In the genomic region with DNA sequence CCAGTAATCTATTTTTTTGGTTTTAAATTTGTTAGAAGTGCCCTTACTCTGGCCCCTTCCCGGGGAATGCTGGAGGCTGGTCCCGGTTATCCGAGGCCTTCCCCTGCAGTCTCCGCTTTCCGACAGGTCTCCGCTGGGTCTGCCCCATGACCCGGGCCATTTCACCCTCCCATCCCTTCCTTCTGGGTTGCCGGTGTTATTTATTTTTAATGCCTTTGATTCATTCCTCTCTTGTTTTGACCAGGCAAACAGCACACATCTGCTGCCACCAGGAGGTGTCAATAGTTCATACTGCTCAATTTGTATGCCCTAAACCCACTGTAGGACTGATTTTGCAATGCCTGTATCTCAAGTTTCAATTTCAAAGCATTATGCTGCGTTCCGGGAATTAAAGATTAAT, we compare ENCODE assay signal across 10 cellular contexts.
DNase-seq lines count a peak whose midpoint lies in the region; ATAC-seq and TF ChIP-seq lines count a peak whose summit lies in the region.
"Had no signal": no experiment of that assay in that cellular context is flagged by ENCODE, and none has a peak within 500 bp of the region (broad histone marks: within the 10 kb centered on the region; RNA-seq: fewer than 3 reads in every experiment).

No MANE protein-coding gene starts in this region.

- no peak overlapping the region for H3K4me3 ChIP-seq in epithelial cell of proximal tubule (ENCODE audit: low read depth, low read length)

- no peaks in the 10 kb centered on the region for H3K36me3 Mint-ChIP-seq in T-helper 17 cell (ENCODE audit: low read depth)
- H3K36me3 Mint-ChIP-seq: activated naive CD8-positive, alpha-beta T cell treated with anti-CD3 and anti-CD28 coated beads, Interleukin-2, amount 10 ng/mL, durations not matched to agents 7 days and 5 days had no signal

- no peaks in the 10 kb centered on the region for H3K4me1 Mint-ChIP-seq in T-helper 17 cell
- H3K4me1 Mint-ChIP-seq: activated naive CD8-positive, alpha-beta T cell treated with anti-CD3 and anti-CD28 coated beads, Interleukin-2, amount 10 ng/mL, durations not matched to agents 7 days and 5 days had no signal

- H3K9me3 ChIP-seq in T-helper 17 cell (ENCODE audit: control insufficient read depth, low read length, poor library complexity, severe bottlenecking) = no peaks in the 10 kb centered on the region

- ATAC-seq in GM21737 (IDR thresholded peaks at IDR 0.05; ENCODE audit: unreplicated experiment) = no peak
- ATAC-seq in T-helper 17 cell = no peak

- TF ChIP-seq CTCF in epithelial cell of proximal tubule (conservative IDR thresholded peaks at IDR 0.05; ENCODE audit: low read depth, low read length) = peak; percentile 43

- peaks cover 19% of the 10 kb centered on the region for H3K27me3 Mint-ChIP-seq in T-helper 17 cell
- H3K27me3 Mint-ChIP-seq: activated naive CD8-positive, alpha-beta T cell treated with anti-CD3 and anti-CD28 coated beads, Interleukin-2, amount 10 ng/mL, durations not matched to agents 7 days and 5 days had no signal

- H3K4me3 Mint-ChIP-seq in T-helper 17 cell = no peak overlapping the region
- H3K4me3 Mint-ChIP-seq: activated naive CD8-positive, alpha-beta T cell treated with anti-CD3 and anti-CD28 coated beads, Interleukin-2, amount 10 ng/mL, durations not matched to agents 7 days and 5 days had no signal

- DNase-seq in NCI-H1105 treated with DMSO at 0.1 percent for 48 hours (lab: John Stamatoyannopoulos, UW) = peak; percentile 20
- no peak for DNase-seq in NCI-H1105 (lab: John Stamatoyannopoulos, UW)
- DNase-seq in NCI-H1694 treated with DMSO at 0.1 percent for 48 hours (lab: John Stamatoyannopoulos, UW) = peak; percentile 38
- no peak for DNase-seq in epithelial cell of proximal tubule (ENCODE audit: low read depth)
- peak; percentile 15 for DNase-seq in retina
- no peak for DNase-seq in kidney glomerular epithelial cell (lab: John Stamatoyannopoulos, UW)
- no peak for DNase-seq in T-helper 17 cell
- DNase-seq: activated naive CD8-positive, alpha-beta T cell treated with anti-CD3 and anti-CD28 coated beads, Interleukin-2, amount 10 ng/mL, durations not matched to agents 7 days and 5 days; stimulated activated CD4-positive, alpha-beta T cell treated with anti-CD3 and anti-CD28 coated beads, Interleukin-4, amount 100 ng/mL, for 1 hour had no signal

- H3K27ac Mint-ChIP-seq in T-helper 17 cell = no peak overlapping the region
- H3K27ac Mint-ChIP-seq: activated naive CD8-positive, alpha-beta T cell treated with anti-CD3 and anti-CD28 coated beads, Interleukin-2, amount 10 ng/mL, durations not matched to agents 7 days and 5 days had no signal

Comparison
In these comparisons a context has a peak if more than half of its experiments do, and no peak if none do; other contexts are left out.
1. DNase-seq: peak in NCI-H1105 treated with DMSO at 0.1 percent for 48 hours (single experiment), NCI-H1694 treated with DMSO at 0.1 percent for 48 hours (single experiment) and retina (single experiment); none in NCI-H1105 (single experiment), epithelial cell of proximal tubule (single experiment), kidney glomerular epithelial cell (single experiment) and T-helper 17 cell (0 of 3).